In the genomic region with DNA sequence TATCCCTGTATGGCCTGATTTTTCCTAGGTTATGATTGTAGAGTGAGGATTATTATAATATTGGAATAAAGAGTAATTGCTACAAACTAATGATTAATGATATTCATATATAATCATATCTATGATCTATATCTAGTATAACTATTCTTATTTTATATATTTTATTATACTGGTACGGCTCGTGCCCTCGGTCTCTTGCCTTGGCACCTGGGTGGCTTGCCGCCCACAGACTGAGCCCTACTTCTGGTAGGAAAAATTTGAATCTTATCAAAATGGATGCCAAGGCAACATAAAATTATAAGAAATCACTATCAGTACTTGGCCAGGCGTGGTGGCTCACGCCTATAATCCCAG, we compare ENCODE assay signal across 7 cellular contexts. TPM values are rescaled to one million over a fixed set of nuclear protein-coding genes. Genes with fewer than 3 reads are reported as not detected.
DNase-seq lines count a peak whose midpoint lies in the region; ATAC-seq and TF ChIP-seq lines count a peak whose summit lies in the region.
"Not testable (repeated sequence)": the region's sequence is repeated elsewhere in the genome, so short reads cannot be mapped to it uniquely, and the experiment has no call there.

No MANE protein-coding gene starts in this region.

- H3K4me1 Mint-ChIP-seq in CD4-positive, CD25-positive, alpha-beta regulatory T cell = peaks cover 0 to 28% (median 12%) of the 10 kb centered on the region in 4 donors
- H3K4me1 Mint-ChIP-seq in T-cell (peaks cover 11 to 28% (median 17%) of the 10 kb centered on the region in 3 donors), immature natural killer cell (peaks cover 10 to 12% of the 10 kb centered on the region in 2 donors), nephron progenitor cell (peaks cover 29% of the 10 kb centered on the region)
- H3K4me1 Mint-ChIP-seq in activated CD8-positive, alpha-beta T cell treated with anti-CD3 and anti-CD28 coated beads, Interleukin-2, amount 10 ng/mL, durations not matched to agents 7 days and 5 days (ENCODE audit: low read depth) = peaks cover 29% of the 10 kb centered on the region
- peaks cover 10% of the 10 kb centered on the region for H3K4me1 Mint-ChIP-seq in activated naive CD8-positive, alpha-beta T cell treated with anti-CD3 and anti-CD28 coated beads for 36 hours

- H3K4me1 ChIP-seq in CD4-positive, CD25-positive, alpha-beta regulatory T cell (ENCODE audit: control insufficient read depth, insufficient read depth, low read length, poor library complexity, severe bottlenecking) = peaks cover 14% of the 10 kb centered on the region

- not testable (repeated sequence) for H3K9me3 ChIP-seq in CD4-positive, CD25-positive, alpha-beta regulatory T cell (ENCODE audit: control insufficient read depth in 2 of 2, low read length in 2 of 2); KOPT-K1 (ENCODE audit: insufficient read depth, low read length, poor library complexity, severe bottlenecking)

- peak overlapping the region in 2 of 3 donors; percentile 36 to 92 for H3K27ac Mint-ChIP-seq in CD4-positive, CD25-positive, alpha-beta regulatory T cell
- H3K27ac Mint-ChIP-seq in T-cell = peak overlapping the region; percentile 83 to 88
- H3K27ac Mint-ChIP-seq in activated CD8-positive, alpha-beta T cell treated with anti-CD3 and anti-CD28 coated beads, Interleukin-2, amount 10 ng/mL, durations not matched to agents 7 days and 5 days = peak overlapping the region; percentile 90
- not testable (repeated sequence) for H3K27ac Mint-ChIP-seq in activated naive CD8-positive, alpha-beta T cell treated with anti-CD3 and anti-CD28 coated beads for 36 hours; nephron progenitor cell
- peak overlapping the region in 3 of 6 donors; percentile 3 to 83 (median 59) for H3K27ac Mint-ChIP-seq in immature natural killer cell

- peak overlapping the region; percentile 23 for H3K27ac ChIP-seq in CD4-positive, CD25-positive, alpha-beta regulatory T cell (ENCODE audit: insufficient read depth, low read length, poor library complexity, severe bottlenecking)
- peak overlapping the region; percentile 89 for H3K27ac ChIP-seq in KOPT-K1 (ENCODE audit: low read depth, low read length, poor library complexity, severe bottlenecking)

- H3K9me3 Mint-ChIP-seq in CD4-positive, CD25-positive, alpha-beta regulatory T cell; T-cell; activated CD8-positive, alpha-beta T cell treated with anti-CD3 and anti-CD28 coated beads, Interleukin-2, amount 10 ng/mL, durations not matched to agents 7 days and 5 days (ENCODE audit: insufficient read depth); activated naive CD8-positive, alpha-beta T cell treated with anti-CD3 and anti-CD28 coated beads for 36 hours; immature natural killer cell: not testable (repeated sequence)
- H3K9me3 Mint-ChIP-seq in nephron progenitor cell = peaks cover 23% of the 10 kb centered on the region

- peak overlapping the region; percentile 57 for H3K4me3 ChIP-seq in CD4-positive, CD25-positive, alpha-beta regulatory T cell (ENCODE audit: low read depth, low read length)

- DNase-seq in CD4-positive, CD25-positive, alpha-beta regulatory T cell; T-cell; activated CD8-positive, alpha-beta T cell treated with anti-CD3 and anti-CD28 coated beads, Interleukin-2, amount 10 ng/mL, durations not matched to agents 7 days and 5 days; activated naive CD8-positive, alpha-beta T cell treated with anti-CD3 and anti-CD28 coated beads for 36 hours; immature natural killer cell; nephron progenitor cell: not testable (repeated sequence)

- H3K36me3 Mint-ChIP-seq in CD4-positive, CD25-positive, alpha-beta regulatory T cell; T-cell; activated CD8-positive, alpha-beta T cell treated with anti-CD3 and anti-CD28 coated beads, Interleukin-2, amount 10 ng/mL, durations not matched to agents 7 days and 5 days (ENCODE audit: low read depth); activated naive CD8-positive, alpha-beta T cell treated with anti-CD3 and anti-CD28 coated beads for 36 hours; immature natural killer cell; nephron progenitor cell (ENCODE audit: low read depth): not testable (repeated sequence)

- POLR2A ChIA-PET in T-cell (lab: Charles Lee) = not testable (repeated sequence)
- POLR2A ChIA-PET in activated CD8-positive, alpha-beta T cell treated with anti-CD3 and anti-CD28 coated beads, Interleukin-2, amount 10 ng/mL, durations not matched to agents 7 days and 5 days (lab: Charles Lee) = interaction anchor here (1.2 kb wide), 1 partner anchor 63 kb away, joined by 4 read pairs; the partner anchor contains the start of gene POLDIP3

- H3K36me3 ChIP-seq in CD4-positive, CD25-positive, alpha-beta regulatory T cell (ENCODE audit: control insufficient read depth, insufficient read depth, low read length); KOPT-K1 (ENCODE audit: insufficient read depth, low read length): not testable (repeated sequence)

- H3K27me3 ChIP-seq in CD4-positive, CD25-positive, alpha-beta regulatory T cell (ENCODE audit: control insufficient read depth, insufficient read depth, low read length) = not testable (repeated sequence)

- CTCF ChIA-PET in T-cell (lab: Charles Lee) = not testable (repeated sequence)
- CTCF ChIA-PET in activated CD8-positive, alpha-beta T cell treated with anti-CD3 and anti-CD28 coated beads, Interleukin-2, amount 10 ng/mL, durations not matched to agents 7 days and 5 days (lab: Charles Lee) = interaction anchor here (0.6 to 1.1 kb wide), 4 partner anchors 14 to 292 kb away, joined by 3 to 5 read pairs (median 4); no protein-coding TSS in a partner anchor

- ATAC-seq in CD4-positive, CD25-positive, alpha-beta regulatory T cell (ENCODE audit: low read depth in 2 of 2); T-cell (replicated peaks in 1 of 4); activated CD8-positive, alpha-beta T cell treated with anti-CD3 and anti-CD28 coated beads, Interleukin-2, amount 10 ng/mL, durations not matched to agents 7 days and 5 days: not testable (repeated sequence)

- H3K4me3 Mint-ChIP-seq in CD4-positive, CD25-positive, alpha-beta regulatory T cell = peak overlapping the region; percentile 81 to 94 (median 88)
- H3K4me3 Mint-ChIP-seq in T-cell (peak overlapping the region; percentile 73 to 79 (median 74)), immature natural killer cell (peak overlapping the region; percentile 71 to 81 (median 77)), nephron progenitor cell (peak overlapping the region; percentile 49)
- H3K4me3 Mint-ChIP-seq in activated CD8-positive, alpha-beta T cell treated with anti-CD3 and anti-CD28 coated beads, Interleukin-2, amount 10 ng/mL, durations not matched to agents 7 days and 5 days = peak overlapping the region; percentile 70
- peak overlapping the region; percentile 37 for H3K4me3 Mint-ChIP-seq in activated naive CD8-positive, alpha-beta T cell treated with anti-CD3 and anti-CD28 coated beads for 36 hours

- TF ChIP-seq CTCF in nephron progenitor cell (IDR thresholded peaks at IDR 0.05) = not testable (repeated sequence)

- H3K27me3 Mint-ChIP-seq in CD4-positive, CD25-positive, alpha-beta regulatory T cell; T-cell; activated CD8-positive, alpha-beta T cell treated with anti-CD3 and anti-CD28 coated beads, Interleukin-2, amount 10 ng/mL, durations not matched to agents 7 days and 5 days (ENCODE audit: low read depth); activated naive CD8-positive, alpha-beta T cell treated with anti-CD3 and anti-CD28 coated beads for 36 hours; immature natural killer cell (ENCODE audit: low read depth in 3 of 3): not testable (repeated sequence)
- H3K27me3 Mint-ChIP-seq in nephron progenitor cell (ENCODE audit: low read depth, poor library complexity) = peaks cover 32% of the 10 kb centered on the region

RNA-seq across cellular contexts. Expression of gene SERHL2, which starts 1.5 kb away (rescaled TPM):
- not detected for total RNA-seq in CD4-positive, CD25-positive, alpha-beta regulatory T cell
- under 1 TPM in 3 of 4 donors, not detected in 1; 0.41 to 0.76 (median 0.50) TPM for polyA plus RNA-seq in CD4-positive, CD25-positive, alpha-beta regulatory T cell
- total RNA-seq in T-cell = 1 to 10 TPM in 3 of 5 donors, under 1 TPM in 2; 0.70 to 1.6 (median 1.0) TPM
- total RNA-seq in activated CD8-positive, alpha-beta T cell treated with anti-CD3 and anti-CD28 coated beads, Interleukin-2, amount 10 ng/mL, durations not matched to agents 7 days and 5 days = 1 to 10 TPM; 2.3 to 2.4 TPM
- total RNA-seq in activated naive CD8-positive, alpha-beta T cell treated with anti-CD3 and anti-CD28 coated beads for 36 hours = 1 to 10 TPM; 2.1 to 2.3 TPM
- polyA plus RNA-seq in immature natural killer cell = 1 to 10 TPM in 1 of 3 donors, not detected in 2; 1.9 TPM

RNA-seq across cellular contexts. Expression of gene RRP7A, which starts 32.7 kb away (rescaled TPM):
- total RNA-seq in CD4-positive, CD25-positive, alpha-beta regulatory T cell = 56.0 TPM
- polyA plus RNA-seq in CD4-positive, CD25-positive, alpha-beta regulatory T cell = 10 to 100 TPM; 29.8 to 50.6 (median 45.2) TPM
- total RNA-seq in T-cell = 10 to 100 TPM; 51.2 to 84.9 (median 54.4) TPM
- total RNA-seq in activated CD8-positive, alpha-beta T cell treated with anti-CD3 and anti-CD28 coated beads, Interleukin-2, amount 10 ng/mL, durations not matched to agents 7 days and 5 days = 10 to 100 TPM; 85.9 to 90.1 TPM
- 100 to 1,000 TPM; 184 to 193 TPM for total RNA-seq in activated naive CD8-positive, alpha-beta T cell treated with anti-CD3 and anti-CD28 coated beads for 36 hours
- 10 to 100 TPM; 54.3 to 78.2 (median 62.3) TPM for polyA plus RNA-seq in immature natural killer cell

Comparison
In these comparisons a context has a peak if more than half of its experiments do, and no peak if none do; other contexts are left out.
1. H3K4me3 Mint-ChIP-seq: peak in every context shown above with its lines; median percentile 88 in CD4-positive, CD25-positive, alpha-beta regulatory T cell; 77 in immature natural killer cell; 74 in T-cell; 70 in activated CD8-positive, alpha-beta T cell treated with anti-CD3 and anti-CD28 coated beads, Interleukin-2, amount 10 ng/mL, durations not matched to agents 7 days and 5 days; 49 in nephron progenitor cell; 37 in activated naive CD8-positive, alpha-beta T cell treated with anti-CD3 and anti-CD28 coated beads for 36 hours.